ENCODE assay signal across 8 cellular contexts in genomic region chr3:72346526-72346926, GRCh38.
A peak's percentile ranks its signal among the peaks of the same experiment; 100 is the strongest.
DNase-seq lines count a peak whose midpoint lies in the region; ATAC-seq, FAIRE-seq and TF ChIP-seq lines count a peak whose summit lies in the region.

No MANE protein-coding gene starts in this region.

- DNase-seq in GM12891 (ENCODE audit: insufficient read length, low spot score): no peak
- peak; percentile 52 to 73 for DNase-seq in NOMO-1 (lab: John Stamatoyannopoulos, UW; ENCODE audit: unreplicated experiment in 2 of 2)
- DNase-seq in epithelial cell of prostate (ENCODE audit: low read depth, low spot score): peak; percentile 64
- peak; percentile 89 for DNase-seq in renal cortical epithelial cell (ENCODE audit: low read depth)
- DNase-seq in DMS 273 (lab: John Stamatoyannopoulos, UW; ENCODE audit: unreplicated experiment): no peak
- no peak for DNase-seq in OCI-M2 (lab: John Stamatoyannopoulos, UW; ENCODE audit: unreplicated experiment)
- no peak for DNase-seq in activated CD4-positive, alpha-beta T cell treated with anti-CD3 and anti-CD28 coated beads for 1 hour

- FAIRE-seq in GM12891 (lab: Jason Lieb, UNC): peak; percentile 9

- H3K27ac ChIP-seq in epithelial cell of prostate: peak overlapping the region; percentile 67

- no peak for ATAC-seq in GM19452 (IDR thresholded peaks at IDR 0.05; ENCODE audit: unreplicated experiment)

- no peak for TF ChIP-seq POLR2A in GM12891 (IDR thresholded peaks at IDR 0.05; ENCODE audit: low read depth, low read length)

TF ChIP-seq in GM12891, 5 proteins besides CTCF, POLR2A, EP300 and RAD21:
- TF ChIP-seq SPI1 (IDR thresholded peaks at IDR 0.05; ENCODE audit: low read depth, low read length) (no peak), POU2F2 (IDR thresholded peaks at IDR 0.05; ENCODE audit: low read depth, low read length) (no peak), PAX5 (IDR thresholded peaks at IDR 0.05; ENCODE audit: insufficient read depth, low read length, severe bottlenecking) (no peak), TAF1 (IDR thresholded peaks at IDR 0.05; ENCODE audit: low read depth, low read length) (no peak), POLR2AphosphoS5 (IDR thresholded peaks at IDR 0.05; ENCODE audit: low read depth, low read length) (no peak)

Comparison
In these comparisons a context has a peak if more than half of its experiments do, and no peak if none do; other contexts are left out.
1. DNase-seq: peak in NOMO-1 (2 of 2), epithelial cell of prostate (single experiment) and renal cortical epithelial cell (single experiment); none in GM12891 (single experiment), DMS 273 (single experiment), OCI-M2 (single experiment) and activated CD4-positive, alpha-beta T cell treated with anti-CD3 and anti-CD28 coated beads for 1 hour (single experiment).